Comparison of ENCODE assay signal across 1 cellular context in genomic region chr17:65137076-65137935, GRCh38.
A peak's percentile ranks its signal among the peaks of the same experiment; 100 is the strongest.
TF ChIP-seq lines count a peak whose summit lies in the region.

RGS9 (plus strand) TSS chr17:65137370; CDS start chr17:65137541, 171 bp downstream.

TF ChIP-seq in K562, 482 proteins besides CTCF, POLR2A, EP300 and RAD21 (continued from another document):
- 0 out of 2 replicates have a peak, but pooled peaks have one; percentile 28 for TF ChIP-seq REST (CRISPR knock-in tag; IDR thresholded peaks at IDR 0.05; ENCODE audit: low read depth)
- no peak for TF ChIP-seq FOXP1 (CRISPR knock-in tag; IDR thresholded peaks at IDR 0.05)
- TF ChIP-seq NR4A1 (CRISPR knock-in tag; IDR thresholded peaks at IDR 0.05): no peak
- TF ChIP-seq NR4A1 (tag; IDR thresholded peaks at IDR 0.05): no peak
- TF ChIP-seq ZNF124 (CRISPR knock-in tag; IDR thresholded peaks at IDR 0.05): no peak
- TF ChIP-seq MEIS2 (IDR thresholded peaks at IDR 0.05; ENCODE audit: partially characterized antibody): no peak
- TF ChIP-seq CBFB (CRISPR knock-in tag; IDR thresholded peaks at IDR 0.05): no peak
- no peak for TF ChIP-seq SMAD2 (IDR thresholded peaks at IDR 0.05; ENCODE audit: low read depth, low read length)
